ENCODE assay signal across 28 cellular contexts in the genomic region with DNA sequence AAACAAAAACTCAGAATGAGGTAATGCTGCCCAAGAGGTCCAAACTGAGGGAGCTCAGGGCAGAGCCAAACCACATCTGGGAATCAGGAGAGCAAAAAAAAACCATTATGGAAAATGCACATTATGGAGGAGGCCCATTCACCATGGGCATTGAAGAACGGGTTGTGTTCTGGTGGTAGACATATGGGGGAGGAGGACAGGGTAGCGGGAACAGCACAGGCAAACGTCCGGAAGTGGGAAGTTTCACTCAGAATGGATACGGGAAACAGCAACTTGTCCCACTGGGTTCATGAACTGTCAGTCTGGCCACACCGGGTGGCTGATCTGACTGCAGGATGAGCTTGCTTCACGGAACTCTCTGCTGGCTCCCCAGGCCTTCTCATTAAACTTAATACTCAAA.
"Had no signal": no experiment of that assay in that cellular context is flagged by ENCODE, and none has a peak within 500 bp of the region (broad histone marks: within the 10 kb centered on the region; RNA-seq: fewer than 3 reads in every experiment).

No MANE protein-coding gene starts in this region.

- H3K36me3 Mint-ChIP-seq: naive thymus-derived CD4-positive, alpha-beta T cell; natural killer cell; stimulated activated effector memory CD8-positive, alpha-beta T cell treated with anti-CD3 and anti-CD28 coated beads, Interleukin-12 subunit alpha, Interleukin-12 subunit beta, amount 100 ng/mL, for 72 hours; stimulated activated naive B cell treated with anti-CD40 and anti-IgM and Interleukin-4, amounts not matched to agents 10 μg/mL and 1 μg/mL and 100 μg/mL, for 72 hours; type B pancreatic cell had no signal

- H3K9me3 Mint-ChIP-seq: natural killer cell; nephron; stimulated activated effector memory CD8-positive, alpha-beta T cell treated with anti-CD3 and anti-CD28 coated beads, Interleukin-12 subunit alpha, Interleukin-12 subunit beta, amount 100 ng/mL, for 72 hours; stimulated activated naive B cell treated with anti-CD40 and anti-IgM and Interleukin-4, amounts not matched to agents 10 μg/mL and 1 μg/mL and 100 μg/mL, for 72 hours; stimulated activated naive CD8-positive, alpha-beta T cell treated with anti-CD3 and anti-CD28 coated beads, Interleukin-15, amount 100 ng/mL, for 72 hours; type B pancreatic cell had no signal

- H2AFZ ChIP-seq: parathyroid adenoma had no signal

- H3K9ac ChIP-seq: parathyroid adenoma had no signal

- H3K36me3 ChIP-seq: ovary, right lobe of liver, sigmoid colon, suprapubic skin, tibial artery, transverse colon, upper lobe of right lung, uterus had no signal

- H3K4me3 Mint-ChIP-seq: naive thymus-derived CD4-positive, alpha-beta T cell; natural killer cell; nephron; stimulated activated effector memory CD8-positive, alpha-beta T cell treated with anti-CD3 and anti-CD28 coated beads, Interleukin-12 subunit alpha, Interleukin-12 subunit beta, amount 100 ng/mL, for 72 hours; stimulated activated naive B cell treated with anti-CD40 and anti-IgM and Interleukin-4, amounts not matched to agents 10 μg/mL and 1 μg/mL and 100 μg/mL, for 72 hours; stimulated activated naive CD8-positive, alpha-beta T cell treated with anti-CD3 and anti-CD28 coated beads, Interleukin-15, amount 100 ng/mL, for 72 hours; type B pancreatic cell had no signal

- H3K79me2 ChIP-seq: parathyroid adenoma had no signal

- DNase-seq: naive thymus-derived CD4-positive, alpha-beta T cell; natural killer cell; occipital lobe; ovary; psoas muscle; right cardiac atrium; right lobe of liver; sigmoid colon; small intestine; stimulated activated CD4-positive, alpha-beta T cell treated with anti-CD3 and anti-CD28 coated beads, Interleukin-15, amount 100 ng/mL, for 24 hours; stimulated activated CD4-positive, alpha-beta T cell treated with anti-CD3 and anti-CD28 coated beads, Interleukin-2, amount 100 ng/mL, for 24 hours; stimulated activated CD4-positive, alpha-beta T cell treated with anti-CD3 and anti-CD28 coated beads, Interleukin-2, amount 100 ng/mL, for 48 hours; stimulated activated CD4-positive, alpha-beta T cell treated with anti-CD3 and anti-CD28 coated beads, Interleukin-4, amount 100 ng/mL, for 24 hours; stimulated activated naive B cell treated with anti-CD40 and anti-IgM and Interleukin-4, amounts not matched to agents 10 μg/mL and 1 μg/mL and 100 μg/mL, for 72 hours; stimulated activated naive CD8-positive, alpha-beta T cell treated with anti-CD3 and anti-CD28 coated beads, Interleukin-15, amount 100 ng/mL, for 72 hours; stimulated activated naive CD8-positive, alpha-beta T cell treated with anti-CD3 and anti-CD28 coated beads, Interleukin-15, Interleukin-2, amounts not matched to agents 100 U/mL and 50 U/mL, for 24 hours; substantia nigra; testis; tibial artery; transverse colon; upper lobe of right lung; uterus had no signal

- ATAC-seq: naive thymus-derived CD4-positive, alpha-beta T cell; natural killer cell; psoas muscle; right cardiac atrium; right lobe of liver; stimulated activated effector memory CD8-positive, alpha-beta T cell treated with anti-CD3 and anti-CD28 coated beads, Interleukin-12 subunit alpha, Interleukin-12 subunit beta, amount 100 ng/mL, for 72 hours; stimulated activated naive B cell treated with anti-CD40 and anti-IgM and Interleukin-4, amounts not matched to agents 10 μg/mL and 1 μg/mL and 100 μg/mL, for 72 hours; stimulated activated naive CD8-positive, alpha-beta T cell treated with anti-CD3 and anti-CD28 coated beads, Interleukin-15, amount 100 ng/mL, for 72 hours; stimulated activated naive CD8-positive, alpha-beta T cell treated with anti-CD3 and anti-CD28 coated beads, Interleukin-15, Interleukin-2, amounts not matched to agents 100 U/mL and 50 U/mL, for 24 hours; upper lobe of right lung had no signal

- H3K4me1 Mint-ChIP-seq: naive thymus-derived CD4-positive, alpha-beta T cell; natural killer cell; stimulated activated effector memory CD8-positive, alpha-beta T cell treated with anti-CD3 and anti-CD28 coated beads, Interleukin-12 subunit alpha, Interleukin-12 subunit beta, amount 100 ng/mL, for 72 hours; stimulated activated naive B cell treated with anti-CD40 and anti-IgM and Interleukin-4, amounts not matched to agents 10 μg/mL and 1 μg/mL and 100 μg/mL, for 72 hours; stimulated activated naive CD8-positive, alpha-beta T cell treated with anti-CD3 and anti-CD28 coated beads, Interleukin-15, amount 100 ng/mL, for 72 hours had no signal

- H3K4me1 ChIP-seq: parathyroid adenoma, psoas muscle, right lobe of liver, sigmoid colon, testis, tibial artery, transverse colon, upper lobe of right lung had no signal

- H3K9me3 ChIP-seq: psoas muscle, right lobe of liver, sigmoid colon, suprapubic skin, testis, transverse colon, uterus had no signal

- H3K27ac Mint-ChIP-seq: naive thymus-derived CD4-positive, alpha-beta T cell; natural killer cell; nephron; progenitor cell of endocrine pancreas; stimulated activated effector memory CD8-positive, alpha-beta T cell treated with anti-CD3 and anti-CD28 coated beads, Interleukin-12 subunit alpha, Interleukin-12 subunit beta, amount 100 ng/mL, for 72 hours; stimulated activated naive B cell treated with anti-CD40 and anti-IgM and Interleukin-4, amounts not matched to agents 10 μg/mL and 1 μg/mL and 100 μg/mL, for 72 hours; stimulated activated naive CD8-positive, alpha-beta T cell treated with anti-CD3 and anti-CD28 coated beads, Interleukin-15, amount 100 ng/mL, for 72 hours; type B pancreatic cell had no signal

- H3K27me3 ChIP-seq: ovary, right lobe of liver, testis, uterus had no signal

- H3K27ac ChIP-seq: ovary, parathyroid adenoma, psoas muscle, right lobe of liver, sigmoid colon, suprapubic skin, testis, tibial artery, transverse colon, upper lobe of right lung, uterus had no signal

- H3K4me3 ChIP-seq: ovary, psoas muscle, right lobe of liver, sigmoid colon, suprapubic skin, tibial artery, transverse colon, upper lobe of right lung, uterus had no signal
